Comparison of ENCODE assay signal across 3 cellular contexts in genomic region chr7:99545308-99545707, GRCh38. TPM values are rescaled to one million over a fixed set of nuclear protein-coding genes. Genes with fewer than 3 reads are reported as not detected.
"Had no signal": no experiment of that assay in that cellular context is flagged by ENCODE, and none has a peak within 500 bp of the region (broad histone marks: within the 10 kb centered on the region; RNA-seq: fewer than 3 reads in every experiment).

No MANE protein-coding gene starts in this region.

RNA-seq across cellular contexts. Expression of gene TMEM225B, which starts 52.8 kb away (rescaled TPM):
- total RNA-seq: GM23338, H1, H9 had no signal
